ENCODE assay signal across 1 cellular context in genomic region chr1:6785318-6785712, GRCh38.
TF ChIP-seq lines count a peak whose summit lies in the region.

Gene CAMTA1 (plus strand): TSS chr1:6785454. CDS start chr1:6785531, 77 bp downstream.

TF ChIP-seq in HCT116, 20 proteins besides CTCF, POLR2A, EP300 and RAD21 (continued from another document):
- no peak for TF ChIP-seq POLR2AphosphoS5 (IDR thresholded peaks at IDR 0.05; ENCODE audit: low read depth, low read length)
